Comparison of ENCODE assay signal across 23 cellular contexts in genomic region chr22:23557467-23557866, GRCh38. TPM values are rescaled to one million over a fixed set of nuclear protein-coding genes. Genes with fewer than 3 reads are reported as not detected.
DNase-seq lines count a peak whose midpoint lies in the region; ATAC-seq, FAIRE-seq and TF ChIP-seq lines count a peak whose summit lies in the region.
"Had no signal": no experiment of that assay in that cellular context is flagged by ENCODE, and none has a peak within 500 bp of the region (broad histone marks: within the 10 kb centered on the region; RNA-seq: fewer than 3 reads in every experiment).

No MANE protein-coding gene starts in this region.

- no peaks in the 10 kb centered on the region for H3K36me3 ChIP-seq in HepG2 (replicated peaks in 1 of 2; ENCODE audit: control insufficient read depth in 1 of 2, insufficient read depth in 2 of 2, low read length in 2 of 2)
- H3K36me3 ChIP-seq in right lobe of liver, result no peaks in the 10 kb centered on the region
- H3K36me3 ChIP-seq in H1 (ENCODE audit: control insufficient read depth in 2 of 4, insufficient read depth in 4 of 4, low read length in 3 of 4), result no peaks in the 10 kb centered on the region

- H3K79me1 ChIP-seq in H1 (ENCODE audit: low read depth, low read length), result no peaks in the 10 kb centered on the region; the same call in 1 of the 2 replicates

- H3K27ac ChIP-seq in HepG2 (ENCODE audit: extremely low read length, insufficient read depth, low read length) (no peak overlapping the region), right lobe of liver (no peak overlapping the region), H1 (ENCODE audit: low read depth, low read length) (no peak overlapping the region)
- H3K27ac ChIP-seq: C4-2B had no signal

- no peak for TF ChIP-seq POLR2A in HepG2 (IDR thresholded peaks at IDR 0.05; ENCODE audit: insufficient read depth in 1 of 2, low read depth in 2 of 2, low read length in 2 of 2)
- no peak for TF ChIP-seq POLR2A in right lobe of liver (IDR thresholded peaks at IDR 0.05)
- no peak for TF ChIP-seq POLR2A in H1 (IDR thresholded peaks at IDR 0.05; ENCODE audit: control extremely low read depth in 1 of 2, low read depth in 2 of 2, low read length in 2 of 2)

- CTCF ChIA-PET in HepG2 (lab: Yijun Ruan, JAX; ENCODE audit: low intra/inter-chr PET ratio, low total read pairs) (no interaction called here), H1 (lab: Charles Lee; ENCODE audit: partially characterized antibody) (interaction anchor here (1.2 kb wide), 3 partner anchors 33 to 172 kb away, joined by 3 read pairs; no protein-coding TSS in a partner anchor)

- no peak overlapping the region for H2BK20ac ChIP-seq in H1 (ENCODE audit: low read length)

- H3K18ac ChIP-seq in H1 (ENCODE audit: extremely low read depth, low read length), result no peak overlapping the region

- POLR2A ChIA-PET in HepG2 (lab: Yijun Ruan, JAX), result no interaction called here
- POLR2A ChIA-PET in H1 (lab: Charles Lee; ENCODE audit: partially characterized antibody), result no interaction called here

- H4K5ac ChIP-seq in H1 (ENCODE audit: insufficient read length, low read depth, low read length), result no peak overlapping the region

- TF ChIP-seq EP300 in HepG2 (IDR thresholded peaks at IDR 0.05; ENCODE audit: low read depth in 2 of 2, low read length in 2 of 2), result no peak
- TF ChIP-seq EP300 in HepG2 (CRISPR knock-in tag; IDR thresholded peaks at IDR 0.05; ENCODE audit: borderline replicate concordance), result no peak
- TF ChIP-seq EP300 in H1 (IDR thresholded peaks at IDR 0.05; ENCODE audit: borderline replicate concordance in 1 of 2, low read depth in 2 of 2, low read length in 2 of 2), result no peak

- H3K4me2 ChIP-seq in HepG2 (ENCODE audit: low read depth, low read length) (no peak overlapping the region), H1 (ENCODE audit: insufficient read depth in 1 of 2, low read depth in 2 of 2, low read length in 2 of 2) (no peak overlapping the region)

- no peak overlapping the region for H3K9ac ChIP-seq in HepG2 (ENCODE audit: insufficient read depth, low read depth, low read length)
- H3K9ac ChIP-seq in H1 (replicated peaks in 1 of 4; ENCODE audit: extremely low read depth in 1 of 4, low read depth in 3 of 4, low read length in 3 of 4), result no peak overlapping the region

- no peak overlapping the region for H4K91ac ChIP-seq in H1 (replicated peaks; ENCODE audit: insufficient read length, low read length)

- H2AK5ac ChIP-seq in H1 (ENCODE audit: low read depth, low read length), result no peak overlapping the region

- H3K4ac ChIP-seq in H1 (replicated peaks; ENCODE audit: insufficient read length, low read depth, low read length), result no peak overlapping the region

- no peak overlapping the region for H3K56ac ChIP-seq in H1 (replicated peaks; ENCODE audit: insufficient read length, low read depth, low read length)

- FAIRE-seq in HepG2 (lab: Jason Lieb, UNC), result no peak
- no peak for FAIRE-seq in H1 (lab: Jason Lieb, UNC)
- FAIRE-seq: GM12878, GM19239 had no signal

- no peaks in the 10 kb centered on the region for H3K79me2 ChIP-seq in HepG2 (ENCODE audit: insufficient read depth, low read length)
- no peaks in the 10 kb centered on the region for H3K79me2 ChIP-seq in H1 (ENCODE audit: control insufficient read depth in 1 of 2, insufficient read depth in 2 of 2, low read length in 2 of 2)

- H3K27me3 ChIP-seq in HepG2 (ENCODE audit: control insufficient read depth in 1 of 2, insufficient read depth in 2 of 2, low read length in 2 of 2) (no peaks in the 10 kb centered on the region; a peak in 1 of 5 replicates), right lobe of liver (no peaks in the 10 kb centered on the region), H1 (replicated peaks in 1 of 4; ENCODE audit: control insufficient read depth in 3 of 4, extremely low read depth in 1 of 4, insufficient read depth in 3 of 4, low read length in 3 of 4) (no peaks in the 10 kb centered on the region; a peak in 2 of 7 replicates)

- peaks cover 5% of the 10 kb centered on the region; the same call in 1 of the 2 replicates for H3K23me2 ChIP-seq in H1 (ENCODE audit: low read depth, low read length)

- no peak overlapping the region for H3K23ac ChIP-seq in H1 (ENCODE audit: insufficient read length)

- no peak overlapping the region for H4K8ac ChIP-seq in H1 (ENCODE audit: extremely low read depth, insufficient read depth, low read length)

- 27% methylated on average over 3 of the region's 4 CpGs for WGBS in HepG2 (ENCODE audit: low lambda C conversion rate)
- 80% methylated on average over 2 of the region's 4 CpGs for WGBS in right lobe of liver (ENCODE audit: insufficient coverage, low coverage, low lambda C conversion rate, missing lambda C conversion rate)
- 88% methylated on average over 4 of the region's 4 CpGs; no CpG with 5 or more reads in 1 of the 2 experiments for WGBS in H1 (ENCODE audit: extremely low coverage in 1 of 2, insufficient coverage in 1 of 2, insufficient read length in 1 of 2, insufficient replicate concordance in 2 of 2, low coverage in 1 of 2, low lambda C conversion rate in 2 of 2, missing lambda C conversion rate in 1 of 2), 2 experiments

- H3K9me3 ChIP-seq in HepG2 (ENCODE audit: low read length), result no peaks in the 10 kb centered on the region
- H3K9me3 ChIP-seq in right lobe of liver, result no peaks in the 10 kb centered on the region
- H3K9me3 ChIP-seq in H1 (ENCODE audit: insufficient read depth in 2 of 2, low read depth in 1 of 2, low read length in 1 of 2), result no peaks in the 10 kb centered on the region
- H3K9me3 ChIP-seq: Caco-2 had no signal

- no peak overlapping the region for H2BK12ac ChIP-seq in H1 (ENCODE audit: low read depth, low read length)

- no peak overlapping the region for H3K14ac ChIP-seq in H1 (ENCODE audit: insufficient read length)

- H2BK120ac ChIP-seq in H1 (replicated peaks; ENCODE audit: low read depth, low read length), result no peak overlapping the region

- in situ Hi-C loops in HepG2 (cut with HindIII; ENCODE audit: extremely low pct_ligation_motif_present, low pct_unique_long_range_greater_than_20kb), result loop anchor here (25.0 kb wide), 1 partner anchor 395 kb away; no protein-coding TSS in a partner anchor

- peak; percentile 2 for DNase-seq in activated T-cell treated with anti-CD3 and anti-CD28 coated beads, Interleukin-2, amount 50 U/mL, for 1 hour
- DNase-seq in activated T-cell treated with anti-CD3 and anti-CD28 coated beads, Interleukin-2, amount 50 U/mL, for 48 hours, result no peak
- DNase-seq in HepG2 (ENCODE audit: low spot score) (no peak), right lobe of liver (no peak), H1 (ENCODE audit: low read depth in 1 of 2, low spot score in 2 of 2) (no peak)
- DNase-seq: Caco-2; CD4-positive, CD25-positive, alpha-beta regulatory T cell; CD8-positive, alpha-beta T cell; DMS 273 treated with DMSO at 0.1 percent for 48 hours; DMS79; EL; GDM1; GOT3; H7; HCEC 1CT had no signal

- intact Hi-C loops in HepG2 (cut with micrococcal nuclease; ENCODE audit: unreplicated experiment), result no loop called here
- intact Hi-C loops in right lobe of liver (cut with DNase I), result no loop called here

- H3K4me3 ChIP-seq in HepG2 (replicated peaks in 1 of 3; ENCODE audit: insufficient read depth in 1 of 3, low read depth in 2 of 3, low read length in 3 of 3), result no peak overlapping the region
- no peak overlapping the region for H3K4me3 ChIP-seq in right lobe of liver
- no peak overlapping the region for H3K4me3 ChIP-seq in H1 (ENCODE audit: extremely low read depth in 1 of 4, insufficient read depth in 2 of 4, low read depth in 3 of 4, low read length in 4 of 4)
- H3K4me3 ChIP-seq: GM12878 had no signal

- TF ChIP-seq CTCF in HepG2 (CRISPR knock-in tag; IDR thresholded peaks at IDR 0.05) (no peak), right lobe of liver (IDR thresholded peaks at IDR 0.05) (no peak), H1 (IDR thresholded peaks at IDR 0.05; ENCODE audit: control extremely low read depth in 1 of 3, insufficient read depth in 1 of 3, low read depth in 1 of 3, low read length in 3 of 3) (no peak)

- BruUV-seq in HepG2 (replicated peaks; lab: Mats Ljungman, UMichigan), result no TSS peak

- no peak overlapping the region for H2BK5ac ChIP-seq in H1 (ENCODE audit: low read depth, low read length)

- TF ChIP-seq RAD21 in HepG2 (CRISPR knock-in tag; IDR thresholded peaks at IDR 0.05) (no peak), H1 (IDR thresholded peaks at IDR 0.05 in 1 of 2, conservative IDR thresholded peaks at IDR 0.05 in 1 of 2; ENCODE audit: low read depth in 2 of 2, low read length in 2 of 2) (no peak)

- no peak for ATAC-seq in HepG2
- no peak for ATAC-seq in right lobe of liver
- no peak for ATAC-seq in GM21723 (IDR thresholded peaks at IDR 0.05; ENCODE audit: unreplicated experiment)
- ATAC-seq in GM19455 (IDR thresholded peaks at IDR 0.05; ENCODE audit: unreplicated experiment), result no peak
- ATAC-seq: CD8-positive, alpha-beta T cell; GM12878 had no signal

- no peaks in the 10 kb centered on the region for H4K20me1 ChIP-seq in HepG2 (ENCODE audit: insufficient read depth, low read length)
- peaks cover 0 to 1% of the 10 kb centered on the region in 2 experiments for H4K20me1 ChIP-seq in H1 (replicated peaks in 1 of 2; ENCODE audit: control insufficient read depth in 1 of 2, insufficient read depth in 2 of 2, low read length in 2 of 2)

- H3K4me1 ChIP-seq in HepG2 (ENCODE audit: insufficient read depth, low read length) (no peaks in the 10 kb centered on the region), right lobe of liver (no peaks in the 10 kb centered on the region), H1 (replicated peaks in 1 of 4; ENCODE audit: control insufficient read depth in 3 of 4, insufficient read depth in 4 of 4, low read length in 3 of 4) (no peaks in the 10 kb centered on the region)
- H3K4me1 ChIP-seq: Caco-2 had no signal

- H2BK15ac ChIP-seq in H1 (ENCODE audit: low read length), result no peak overlapping the region

- H2AFZ ChIP-seq in HepG2 (ENCODE audit: low read length) (no peak overlapping the region), H1 (ENCODE audit: low read length) (no peak overlapping the region)

RNA-seq across cellular contexts. Expression of gene IGLL1, which starts 22.6 kb away (rescaled TPM):
- total RNA-seq in HepG2 (2016; rRNA removed; fragmentation: Illumina TruSeq; extraction: Trizol), result not detected in 2 replicates
- total RNA-seq in HepG2 (2016; cell fraction: cytosol; rRNA removed; fragmentation: Illumina TruSeq; extraction: Trizol; ENCODE audit: low read depth), result not detected in 2 replicates
- total RNA-seq in HepG2 (2016; cell fraction: insoluble cytoplasmic fraction; rRNA removed; fragmentation: Illumina TruSeq; extraction: Trizol), result not detected in 2 replicates
- not detected in 2 replicates for total RNA-seq in HepG2 (2016; cell fraction: membrane; rRNA removed; fragmentation: Illumina TruSeq; extraction: Trizol)
- total RNA-seq in HepG2 (2016; cell fraction: nucleus; rRNA removed; fragmentation: Illumina TruSeq; extraction: Trizol), result not detected in 2 replicates
- not detected in 2 replicates for polyA plus RNA-seq in HepG2 (2011; rRNA removed)
- not detected in 2 replicates for polyA plus RNA-seq in HepG2 (2011; cell fraction: cytosol; rRNA removed)
- polyA plus RNA-seq in HepG2 (2011; cell fraction: nucleus; rRNA removed), result not detected in 2 replicates
- not detected in 2 replicates for polyA plus RNA-seq in HepG2 (2012)
- not detected in 2 replicates for polyA plus RNA-seq in HepG2 (2016; cell fraction: cytosol; fragmentation: Illumina TruSeq; extraction: Trizol; ENCODE audit: low read depth)
- polyA plus RNA-seq in HepG2 (2016; cell fraction: insoluble cytoplasmic fraction; fragmentation: Illumina TruSeq; extraction: Trizol; ENCODE audit: low read depth), result not detected in 2 replicates
- polyA plus RNA-seq in HepG2 (2016; cell fraction: membrane; fragmentation: Illumina TruSeq; extraction: Trizol; ENCODE audit: low read depth), result not detected in 2 replicates
- not detected in 2 replicates for polyA plus RNA-seq in HepG2 (2016; cell fraction: nucleus; fragmentation: Illumina TruSeq; extraction: Trizol; ENCODE audit: insufficient read depth, low read depth)
- polyA minus RNA-seq in HepG2 (2011; rRNA and poly(A)+ RNA removed; ENCODE audit: low replicate concordance), result not detected in 2 replicates
- polyA minus RNA-seq in HepG2 (2011; cell fraction: cytosol; rRNA and poly(A)+ RNA removed), result not detected in 2 replicates
- not detected in 2 replicates for polyA minus RNA-seq in HepG2 (2011; cell fraction: nucleus; rRNA and poly(A)+ RNA removed)
- total RNA-seq in right lobe of liver, result not detected
- not detected in 2 replicates for total RNA-seq in H1 (2021; fragmentation: NEBNext Ultra II Directional; extraction: Animal tissue kit (Norgen Biotek cat#: 25700))
- polyA plus RNA-seq in H1 (2011; rRNA removed), result not detected in 2 replicates
- not detected for polyA plus RNA-seq in H1 (2011; cell fraction: cytosol; rRNA removed)
- 0.21 TPM for polyA plus RNA-seq in H1 (2011; cell fraction: nucleus; rRNA removed)
- polyA plus RNA-seq in H1 (2012, experiment 1 of 2), result not detected in 4 replicates
- not detected for polyA plus RNA-seq in H1 (2012, experiment 2 of 2)
- not detected for polyA plus RNA-seq in H1 (2013, experiment 1 of 2)
- not detected for polyA plus RNA-seq in H1 (2013, experiment 2 of 2)
- polyA minus RNA-seq in H1 (2011; rRNA and poly(A)+ RNA removed), result not detected in 2 replicates
- polyA minus RNA-seq in H1 (2011; cell fraction: cytosol; rRNA and poly(A)+ RNA removed), result not detected
- polyA minus RNA-seq in H1 (2011; cell fraction: nucleus; rRNA and poly(A)+ RNA removed), result not detected
- total RNA-seq: A172; A673; Caco-2; CD4-positive, CD25-positive, alpha-beta regulatory T cell; CD8-positive, alpha-beta T cell; GM12878; H7 had no signal
- polyA plus RNA-seq: BJ; CD4-positive, CD25-positive, alpha-beta regulatory T cell; GM12878 had no signal
